9 cellular contexts compared by ENCODE assay signal in the genomic region with DNA sequence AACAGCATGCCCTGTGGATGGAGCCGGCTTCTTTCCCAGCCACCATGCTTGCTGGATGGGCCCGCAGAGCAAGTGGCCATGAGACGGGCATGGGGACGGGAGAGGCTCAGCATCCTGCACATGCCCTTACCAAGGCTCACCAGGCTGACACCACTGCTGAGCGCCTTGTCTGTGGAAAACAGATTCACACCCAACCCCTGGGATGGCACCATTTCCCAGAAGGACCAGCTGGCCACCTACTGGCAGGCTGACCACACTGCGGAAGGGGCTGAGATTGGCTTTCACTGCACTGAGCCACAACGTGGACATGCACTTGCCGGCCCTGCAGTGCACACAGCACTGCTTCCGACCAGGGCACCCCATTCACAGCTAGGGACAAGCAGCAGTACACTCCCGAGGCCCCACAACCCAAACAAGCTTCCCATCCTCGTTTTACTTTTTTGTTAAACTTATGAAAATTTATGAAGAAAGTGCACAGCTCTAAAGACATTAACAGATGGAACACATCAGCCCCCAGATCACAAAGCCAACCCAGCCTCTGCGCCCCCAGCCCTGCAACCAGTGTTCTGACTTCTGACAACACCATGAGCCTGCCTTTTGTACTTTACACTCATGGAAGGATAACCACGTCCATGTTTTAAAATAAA. TPM values are rescaled to one million over a fixed set of nuclear protein-coding genes. Genes with fewer than 3 reads are reported as not detected.
A peak's percentile ranks its signal among the peaks of the same experiment; 100 is the strongest.
DNase-seq lines count a peak whose midpoint lies in the region; ATAC-seq and TF ChIP-seq lines count a peak whose summit lies in the region.
"Had no signal": no experiment of that assay in that cellular context is flagged by ENCODE, and none has a peak within 500 bp of the region (broad histone marks: within the 10 kb centered on the region; RNA-seq: fewer than 3 reads in every experiment).

No MANE protein-coding gene starts in this region.

- H3K9me3 ChIP-seq in gastrocnemius medialis = no peaks in the 10 kb centered on the region

- ATAC-seq in WTC11 = peak; percentile 90
- no peak for ATAC-seq in gastrocnemius medialis
- ATAC-seq in GM21786 (IDR thresholded peaks at IDR 0.05; ENCODE audit: unreplicated experiment) = no peak

- H3K4me3 ChIP-seq in gastrocnemius medialis = no peak overlapping the region

- TF ChIP-seq CTCF in WTC11 (IDR thresholded peaks at IDR 0.05) (peak; percentile 86), glutamatergic neuron (IDR thresholded peaks at IDR 0.05; ENCODE audit: partially characterized antibody, unreplicated experiment) (peak; percentile 82), gastrocnemius medialis (IDR thresholded peaks at IDR 0.05 in 4 of 5, conservative IDR thresholded peaks at IDR 0.05 in 1 of 5) (peak in 3 of 5 experiments; percentile 17 to 25 (median 23))

- no peaks in the 10 kb centered on the region for H3K36me3 ChIP-seq in gastrocnemius medialis

- CTCF ChIA-PET in activated CD4-positive, alpha-beta T cell treated with anti-CD3 and anti-CD28 coated beads, Interleukin-2, amount 10 ng/mL, durations not matched to agents 7 days and 5 days (lab: Charles Lee) = interaction anchor here (0.7 to 1.1 kb wide), 2 partner anchors 10 to 645 kb away, joined by 3 to 6 read pairs; no protein-coding TSS in a partner anchor
- CTCF ChIA-PET in WTC11 (lab: Charles Lee) = interaction anchor here (0.9 to 3.3 kb wide), 10 partner anchors 10 to 466 kb away, joined by 3 to 17 read pairs (median 8); no protein-coding TSS in a partner anchor

- no peaks in the 10 kb centered on the region for H3K9me3 Mint-ChIP-seq in activated CD4-positive, alpha-beta T cell treated with anti-CD3 and anti-CD28 coated beads, Interleukin-2, amount 10 ng/mL, durations not matched to agents 7 days and 5 days
- H3K9me3 Mint-ChIP-seq in WTC11 = no peaks in the 10 kb centered on the region
- H3K9me3 Mint-ChIP-seq in glutamatergic neuron (ENCODE audit: unreplicated experiment) = peaks cover 5% of the 10 kb centered on the region

- no peaks in the 10 kb centered on the region for H3K27me3 ChIP-seq in gastrocnemius medialis

- intact Hi-C loops in gastrocnemius medialis (cut with DNase I; ENCODE audit: low total_unique reads) = no loop called here

- POLR2A ChIA-PET in activated CD4-positive, alpha-beta T cell treated with anti-CD3 and anti-CD28 coated beads, Interleukin-2, amount 10 ng/mL, durations not matched to agents 7 days and 5 days (lab: Charles Lee) = no interaction called here
- POLR2A ChIA-PET in WTC11 (lab: Charles Lee) = no interaction called here

- no peak overlapping the region for H3K27ac Mint-ChIP-seq in activated CD4-positive, alpha-beta T cell treated with anti-CD3 and anti-CD28 coated beads, Interleukin-2, amount 10 ng/mL, durations not matched to agents 7 days and 5 days
- H3K27ac Mint-ChIP-seq in WTC11 (no peak overlapping the region), glutamatergic neuron (ENCODE audit: unreplicated experiment) (no peak overlapping the region)
- H3K27ac Mint-ChIP-seq: activated naive CD8-positive, alpha-beta T cell had no signal

- H3K27me3 Mint-ChIP-seq in activated CD4-positive, alpha-beta T cell treated with anti-CD3 and anti-CD28 coated beads, Interleukin-2, amount 10 ng/mL, durations not matched to agents 7 days and 5 days = no peaks in the 10 kb centered on the region
- H3K27me3 Mint-ChIP-seq in WTC11 (ENCODE audit: low read depth) (no peaks in the 10 kb centered on the region), glutamatergic neuron (ENCODE audit: unreplicated experiment) (peaks cover 6% of the 10 kb centered on the region)
- H3K27me3 Mint-ChIP-seq: activated naive CD8-positive, alpha-beta T cell had no signal

- no peaks in the 10 kb centered on the region for H3K36me3 Mint-ChIP-seq in activated CD4-positive, alpha-beta T cell treated with anti-CD3 and anti-CD28 coated beads, Interleukin-2, amount 10 ng/mL, durations not matched to agents 7 days and 5 days (ENCODE audit: low read depth)
- no peaks in the 10 kb centered on the region for H3K36me3 Mint-ChIP-seq in WTC11
- H3K36me3 Mint-ChIP-seq in glutamatergic neuron (ENCODE audit: unreplicated experiment) = peaks cover 3% of the 10 kb centered on the region
- H3K36me3 Mint-ChIP-seq: activated naive CD8-positive, alpha-beta T cell had no signal

- DNase-seq in activated CD4-positive, alpha-beta T cell treated with anti-CD3 and anti-CD28 coated beads, Interleukin-2, amount 10 ng/mL, durations not matched to agents 7 days and 5 days = peak; percentile 29
- no peak for DNase-seq in activated CD4-positive, alpha-beta T cell treated with anti-CD3 and anti-CD28 coated beads for 4 hours
- peak; percentile 5 for DNase-seq in MV-4-11 (lab: John Stamatoyannopoulos, UW)
- DNase-seq in WTC11 (ENCODE audit: low spot score) = peak; percentile 76
- DNase-seq in glutamatergic neuron = peak; percentile 79
- no peak for DNase-seq in gastrocnemius medialis
- DNase-seq in cortex of kidney (lab: John Stamatoyannopoulos, UW) = no peak

- in situ Hi-C loops in gastrocnemius medialis (cut with MboI; ENCODE audit: low sequenced_read_pairs in 4 of 4) = loop anchor here in 2 of 4 donors (10.0 kb wide), 1 partner anchor 425 kb away; no protein-coding TSS in a partner anchor

- no peaks in the 10 kb centered on the region for H3K4me1 ChIP-seq in gastrocnemius medialis

- no peak overlapping the region for H3K27ac ChIP-seq in gastrocnemius medialis

- no peak for TF ChIP-seq POLR2A in gastrocnemius medialis (IDR thresholded peaks at IDR 0.05)

- H3K4me3 Mint-ChIP-seq in activated CD4-positive, alpha-beta T cell treated with anti-CD3 and anti-CD28 coated beads, Interleukin-2, amount 10 ng/mL, durations not matched to agents 7 days and 5 days = no peak overlapping the region
- H3K4me3 Mint-ChIP-seq in WTC11 (no peak overlapping the region), glutamatergic neuron (ENCODE audit: unreplicated experiment) (no peak overlapping the region)
- H3K4me3 Mint-ChIP-seq: activated naive CD8-positive, alpha-beta T cell had no signal

- H3K4me1 Mint-ChIP-seq in activated CD4-positive, alpha-beta T cell treated with anti-CD3 and anti-CD28 coated beads, Interleukin-2, amount 10 ng/mL, durations not matched to agents 7 days and 5 days = peaks cover 22% of the 10 kb centered on the region
- H3K4me1 Mint-ChIP-seq in WTC11 (no peaks in the 10 kb centered on the region), glutamatergic neuron (ENCODE audit: low read depth, unreplicated experiment) (peaks cover 2% of the 10 kb centered on the region)

TF ChIP-seq in WTC11, 78 proteins besides CTCF, POLR2A, EP300 and RAD21 (continues in another document):
- TF ChIP-seq E2F5 (CRISPR knock-in tag; IDR thresholded peaks at IDR 0.05) (no peak), PRRX2 (CRISPR knock-in tag; IDR thresholded peaks at IDR 0.05) (no peak), RELA (CRISPR knock-in tag; IDR thresholded peaks at IDR 0.05; ENCODE audit: borderline replicate concordance) (no peak), ZNF396 (CRISPR knock-in tag; IDR thresholded peaks at IDR 0.05; ENCODE audit: borderline replicate concordance) (no peak), FOXJ3 (CRISPR knock-in tag; IDR thresholded peaks at IDR 0.05; ENCODE audit: borderline replicate concordance) (no peak), HMGXB4 (CRISPR knock-in tag; IDR thresholded peaks at IDR 0.05) (no peak), KAT7 (CRISPR knock-in tag; IDR thresholded peaks at IDR 0.05; ENCODE audit: borderline replicate concordance) (no peak), ZNF263 (CRISPR knock-in tag; IDR thresholded peaks at IDR 0.05; ENCODE audit: low read depth) (no peak), IRF2 (CRISPR knock-in tag; IDR thresholded peaks at IDR 0.05; ENCODE audit: borderline replicate concordance, low read depth) (no peak)

RNA-seq across cellular contexts. Expression of gene KRTAP17-1, which starts 13.9 kb away (rescaled TPM):
- total RNA-seq in activated CD4-positive, alpha-beta T cell treated with anti-CD3 and anti-CD28 coated beads, Interleukin-2, amount 10 ng/mL, durations not matched to agents 7 days and 5 days = not detected
- total RNA-seq in WTC11 (2021) (not detected in 3 replicates), glutamatergic neuron (ENCODE audit: unreplicated experiment) (not detected), gastrocnemius medialis (not detected)

RNA-seq across cellular contexts. Expression of gene KRTAP16-1, which starts 20.3 kb away (rescaled TPM):
- under 1 TPM in 1 of 2 experiments, not detected in 1; 0.12 TPM for total RNA-seq in activated CD4-positive, alpha-beta T cell treated with anti-CD3 and anti-CD28 coated beads, Interleukin-2, amount 10 ng/mL, durations not matched to agents 7 days and 5 days
- total RNA-seq in WTC11 (2021) (not detected in 3 replicates), glutamatergic neuron (ENCODE audit: unreplicated experiment) (not detected), gastrocnemius medialis (not detected)

RNA-seq across cellular contexts. Expression of gene KRT33A, which starts 21.2 kb away (rescaled TPM):
- not detected for total RNA-seq in activated CD4-positive, alpha-beta T cell treated with anti-CD3 and anti-CD28 coated beads, Interleukin-2, amount 10 ng/mL, durations not matched to agents 7 days and 5 days
- total RNA-seq in WTC11 (2021) (not detected in 3 replicates), glutamatergic neuron (ENCODE audit: unreplicated experiment) (not detected), gastrocnemius medialis (not detected)

RNA-seq across cellular contexts. Expression of gene KRTAP29-1, which starts 26.8 kb away (rescaled TPM):
- total RNA-seq in activated CD4-positive, alpha-beta T cell treated with anti-CD3 and anti-CD28 coated beads, Interleukin-2, amount 10 ng/mL, durations not matched to agents 7 days and 5 days = not detected
- total RNA-seq in WTC11 (2021) (not detected in 3 replicates), glutamatergic neuron (ENCODE audit: unreplicated experiment) (not detected), gastrocnemius medialis (not detected)

RNA-seq across cellular contexts. Expression of gene KRT33B, which starts 40.2 kb away (rescaled TPM):
- not detected for total RNA-seq in activated CD4-positive, alpha-beta T cell treated with anti-CD3 and anti-CD28 coated beads, Interleukin-2, amount 10 ng/mL, durations not matched to agents 7 days and 5 days
- not detected in 3 replicates for total RNA-seq in WTC11 (2021)
- 0.61 TPM for total RNA-seq in glutamatergic neuron (ENCODE audit: unreplicated experiment)
- total RNA-seq in gastrocnemius medialis = not detected

Comparison
In these comparisons a context has a peak if more than half of its experiments do, and no peak if none do; other contexts are left out.
1. DNase-seq: peak in activated CD4-positive, alpha-beta T cell treated with anti-CD3 and anti-CD28 coated beads, Interleukin-2, amount 10 ng/mL, durations not matched to agents 7 days and 5 days (single experiment), MV-4-11 (single experiment), WTC11 (single experiment) and glutamatergic neuron (single experiment); none in activated CD4-positive, alpha-beta T cell treated with anti-CD3 and anti-CD28 coated beads for 4 hours (0 of 2), gastrocnemius medialis (0 of 2) and cortex of kidney (single experiment).
2. CTCF ChIP-seq: peak in every context shown above with its lines; median percentile 86 in WTC11; 82 in glutamatergic neuron; 23 in gastrocnemius medialis.